Comparison of ENCODE assay signal across 19 cellular contexts in genomic region chr2:195447353-195447975, GRCh38.
"Had no signal": no experiment of that assay in that cellular context is flagged by ENCODE, and none has a peak within 500 bp of the region (broad histone marks: within the 10 kb centered on the region; RNA-seq: fewer than 3 reads in every experiment).

No MANE protein-coding gene starts in this region.

- H3K4me1 ChIP-seq: esophagus squamous epithelium had no signal

- DNase-seq: activated B cell treated with CpG ODN at 0.5 μM for 24 hours; activated CD4-positive, alpha-beta T cell treated with anti-CD3 and anti-CD28 coated beads for 48 hours; activated CD8-positive, alpha-beta T cell treated with anti-CD3 and anti-CD28 coated beads for 36 hours; activated gamma-delta T cell; activated T-cell treated with anti-CD3 and anti-CD28 coated beads, Interleukin-2, amount 50 U/mL, for 48 hours; amniotic stem cell; effector CD4-positive, alpha-beta T cell; esophagus squamous epithelium; glutamatergic neuron; hypothalamus; nucleus accumbens; stimulated activated CD4-positive, alpha-beta T cell treated with anti-CD3 and anti-CD28 coated beads, Interleukin-15, amount 100 ng/mL, for 24 hours; stimulated activated CD4-positive, alpha-beta T cell treated with anti-CD3 and anti-CD28 coated beads, Interleukin-4, amount 100 ng/mL, for 1 hour; stimulated activated naive CD4-positive, alpha-beta T cell; substantia nigra; trophoblast cell had no signal

- H3K36me3 ChIP-seq: esophagus squamous epithelium had no signal

- ATAC-seq: activated CD8-positive, alpha-beta T cell treated with anti-CD3 and anti-CD28 coated beads for 36 hours; activated naive CD4-positive, alpha-beta T cell treated with anti-CD3 and anti-CD28 coated beads, Interleukin-2, amount 50 U/mL, for 72 hours had no signal

- H3K27me3 ChIP-seq: esophagus squamous epithelium had no signal

- H3K4me3 ChIP-seq: esophagus squamous epithelium had no signal

- H3K27ac ChIP-seq: esophagus squamous epithelium had no signal

- H3K9me3 ChIP-seq: esophagus squamous epithelium had no signal

- FAIRE-seq: endothelial cell of umbilical vein, TTC549 had no signal
